8 cellular contexts compared by ENCODE assay signal in genomic region chr6:30219244-30219643, GRCh38. TPM values are rescaled to one million over a fixed set of nuclear protein-coding genes. Genes with fewer than 3 reads are reported as not detected.
DNase-seq lines count a peak whose midpoint lies in the region; ATAC-seq and TF ChIP-seq lines count a peak whose summit lies in the region.

No MANE protein-coding gene starts in this region.

- H3K9me3 Mint-ChIP-seq in T-cell: peaks cover 5 to 14% (median 5%) of the 10 kb centered on the region in 3 donors
- peaks cover 4% of the 10 kb centered on the region for H3K9me3 Mint-ChIP-seq in stimulated activated effector memory CD8-positive, alpha-beta T cell treated with anti-CD3 and anti-CD28 coated beads, Interleukin-12 subunit alpha, Interleukin-12 subunit beta, amount 100 ng/mL, for 72 hours

- intact Hi-C loops in Right ventricle myocardium superior (cut with DNase I): loop anchor here (5.0 kb wide), 1 partner anchor 178 kb away; no protein-coding TSS in a partner anchor
- intact Hi-C loops in cardiac septum (cut with DNase I): loop anchor here (5.0 kb wide), 1 partner anchor 178 kb away; no protein-coding TSS in a partner anchor

- ATAC-seq in Right ventricle myocardium superior (ENCODE audit: poor library complexity): peak; percentile 42
- peak in 3 of 4 experiments; percentile 62 to 70 (median 69) for ATAC-seq in T-cell (replicated peaks in 1 of 4)
- peak; percentile 58 for ATAC-seq in stimulated activated effector memory CD8-positive, alpha-beta T cell treated with anti-CD3 and anti-CD28 coated beads, Interleukin-12 subunit alpha, Interleukin-12 subunit beta, amount 100 ng/mL, for 72 hours
- ATAC-seq in HG02973 (IDR thresholded peaks at IDR 0.05; ENCODE audit: unreplicated experiment): no peak

- peaks cover 7% of the 10 kb centered on the region for H3K36me3 Mint-ChIP-seq in T-cell
- no peaks in the 10 kb centered on the region for H3K36me3 Mint-ChIP-seq in stimulated activated effector memory CD8-positive, alpha-beta T cell treated with anti-CD3 and anti-CD28 coated beads, Interleukin-12 subunit alpha, Interleukin-12 subunit beta, amount 100 ng/mL, for 72 hours

- POLR2A ChIA-PET in T-cell (lab: Charles Lee): no interaction called here

- H3K36me3 ChIP-seq in brain microvascular endothelial cell (replicated peaks): no peaks in the 10 kb centered on the region
- H3K36me3 ChIP-seq in kidney epithelial cell (ENCODE audit: control insufficient read depth, insufficient read depth, low read length): no peaks in the 10 kb centered on the region

- peaks cover 14 to 20% (median 16%) of the 10 kb centered on the region in 3 donors for H3K4me1 Mint-ChIP-seq in T-cell
- peaks cover 14% of the 10 kb centered on the region for H3K4me1 Mint-ChIP-seq in stimulated activated effector memory CD8-positive, alpha-beta T cell treated with anti-CD3 and anti-CD28 coated beads, Interleukin-12 subunit alpha, Interleukin-12 subunit beta, amount 100 ng/mL, for 72 hours

- CTCF ChIA-PET in T-cell (lab: Charles Lee): interaction anchor here in 1 of 2 donors (0.6 to 1.4 kb wide), 9 partner anchors 8 to 180 kb away, joined by 3 to 4 read pairs (median 3); no protein-coding TSS in a partner anchor

- H3K27me3 ChIP-seq in brain microvascular endothelial cell (replicated peaks): no peaks in the 10 kb centered on the region
- no peaks in the 10 kb centered on the region for H3K27me3 ChIP-seq in kidney epithelial cell (ENCODE audit: control insufficient read depth, insufficient read depth, low read length)

- H3K4me3 Mint-ChIP-seq in T-cell: no peak overlapping the region
- H3K4me3 Mint-ChIP-seq in stimulated activated effector memory CD8-positive, alpha-beta T cell treated with anti-CD3 and anti-CD28 coated beads, Interleukin-12 subunit alpha, Interleukin-12 subunit beta, amount 100 ng/mL, for 72 hours: no peak overlapping the region

- H3K27ac ChIP-seq in brain microvascular endothelial cell: no peak overlapping the region

- H3K4me3 ChIP-seq in brain microvascular endothelial cell (ENCODE audit: low read depth, low read length): no peak overlapping the region
- H3K4me3 ChIP-seq in kidney epithelial cell (ENCODE audit: low read depth, low read length): no peak overlapping the region

- peaks cover 0 to 4% of the 10 kb centered on the region in 2 donors for H3K27me3 Mint-ChIP-seq in T-cell

- H3K27ac Mint-ChIP-seq in T-cell: peak overlapping the region; percentile 66 to 68
- H3K27ac Mint-ChIP-seq in stimulated activated effector memory CD8-positive, alpha-beta T cell treated with anti-CD3 and anti-CD28 coated beads, Interleukin-12 subunit alpha, Interleukin-12 subunit beta, amount 100 ng/mL, for 72 hours: no peak overlapping the region

- TF ChIP-seq CTCF in brain microvascular endothelial cell (IDR thresholded peaks at IDR 0.05; ENCODE audit: low read depth, low read length, missing control alignments): peak; percentile 92
- peak; percentile 96 for TF ChIP-seq CTCF in kidney epithelial cell (IDR thresholded peaks at IDR 0.05; ENCODE audit: insufficient read depth, low read length, poor library complexity, severe bottlenecking)

- in situ Hi-C loops in brain microvascular endothelial cell (cut with HindIII; ENCODE audit: low pct_ligation_motif_present, low sequenced_read_pairs): no loop called here

- DNase-seq in Right ventricle myocardium superior: no peak
- no peak for DNase-seq in cardiac septum (ENCODE audit: low spot score)
- DNase-seq in NCI-H187 treated with DMSO at 0.1 percent for 48 hours (lab: John Stamatoyannopoulos, UW): peak; percentile 43
- peak in 25 of 34 experiments; percentile 12 to 55 (median 31) for DNase-seq in T-cell
- peak; percentile 45 for DNase-seq in brain microvascular endothelial cell
- no peak for DNase-seq in kidney epithelial cell (ENCODE audit: low read depth)
- DNase-seq in stimulated activated effector memory CD8-positive, alpha-beta T cell treated with anti-CD3 and anti-CD28 coated beads, Interleukin-12 subunit alpha, Interleukin-12 subunit beta, amount 100 ng/mL, for 72 hours (ENCODE audit: low spot score in 2 of 2): peak in 1 of 2 donors; percentile 66

RNA-seq across cellular contexts. Expression of gene TRIM26, which starts 6.0 kb away (rescaled TPM):
- total RNA-seq in Right ventricle myocardium superior (17.8 TPM), cardiac septum (24.2 TPM), T-cell (10 to 100 TPM; 46.4 to 57.4 (median 54.1) TPM), kidney epithelial cell (40.3 and 42.0 TPM in 2 replicates)

RNA-seq across cellular contexts. Expression of gene TRIM15, which starts 55.9 kb away (rescaled TPM):
- total RNA-seq in Right ventricle myocardium superior (not detected), cardiac septum (not detected), T-cell (not detected), kidney epithelial cell (not detected in 2 replicates)

RNA-seq across cellular contexts. Expression of gene TRIM10, which starts 58.2 kb away (rescaled TPM):
- total RNA-seq in Right ventricle myocardium superior (not detected), cardiac septum (0.08 TPM), T-cell (not detected), kidney epithelial cell (not detected in 2 replicates)

Comparison
In these comparisons a context has a peak if more than half of its experiments do, and no peak if none do; other contexts are left out.
1. DNase-seq: peak in NCI-H187 treated with DMSO at 0.1 percent for 48 hours (single experiment), T-cell (25 of 34) and brain microvascular endothelial cell (single experiment); none in Right ventricle myocardium superior (single experiment), cardiac septum (single experiment) and kidney epithelial cell (single experiment).